In genomic region chr2:97697252-97698235, GRCh38 we compare ENCODE assay signal across 8 cellular contexts. TPM values are rescaled to one million over a fixed set of nuclear protein-coding genes. Genes with fewer than 3 reads are reported as not detected.
DNase-seq lines count a peak whose midpoint lies in the region; ATAC-seq and TF ChIP-seq lines count a peak whose summit lies in the region.

No MANE protein-coding gene starts in this region.

- no peaks in the 10 kb centered on the region for H3K27me3 ChIP-seq in CD8-positive, alpha-beta memory T cell (ENCODE audit: insufficient read depth, low read length, poor library complexity, severe bottlenecking)
- H3K27me3 ChIP-seq in SK-N-SH (ENCODE audit: insufficient read depth) (no peaks in the 10 kb centered on the region), gastroesophageal sphincter (no peaks in the 10 kb centered on the region), thoracic aorta (replicated peaks; ENCODE audit: insufficient read depth) (no peaks in the 10 kb centered on the region)

- ATAC-seq in gastroesophageal sphincter = peak; percentile 86
- ATAC-seq in thoracic aorta (ENCODE audit: insufficient number of reproducible peaks, low FRiP score, low read depth) = no peak

- peak overlapping the region in 1 of 7 donors; percentile 15 for H3K4me3 Mint-ChIP-seq in CD8-positive, alpha-beta memory T cell
- no peak overlapping the region for H3K4me3 Mint-ChIP-seq in osteocyte (ENCODE audit: unreplicated experiment)

- no peak for TF ChIP-seq POLR2A in gastroesophageal sphincter (IDR thresholded peaks at IDR 0.05)

- H3K9ac ChIP-seq in SK-N-SH = no peak overlapping the region

- no peak overlapping the region for H3K4me3 ChIP-seq in CD8-positive, alpha-beta memory T cell (ENCODE audit: low read length)
- peak overlapping the region in 1 of 2 experiments; percentile 33; a peak in 1 of 4 replicates for H3K4me3 ChIP-seq in SK-N-SH (ENCODE audit: low read depth in 2 of 2, low read length in 1 of 2)
- no peak overlapping the region for H3K4me3 ChIP-seq in gastroesophageal sphincter
- H3K4me3 ChIP-seq in thoracic aorta = peak overlapping the region; percentile 41

- H3K79me2 ChIP-seq in SK-N-SH (ENCODE audit: insufficient read depth) = no peaks in the 10 kb centered on the region

- H2AFZ ChIP-seq in SK-N-SH (ENCODE audit: low read depth) = no peak overlapping the region; the same call in 1 of the 2 replicates

- 23% methylated on average over 13 of the region's 14 CpGs for WGBS in SK-N-SH (ENCODE audit: low lambda C conversion rate)
- 24% methylated on average over 13 of the region's 14 CpGs for WGBS in gastroesophageal sphincter (ENCODE audit: low coverage in 1 of 2), 2 donors

- H3K27ac Mint-ChIP-seq in CD8-positive, alpha-beta memory T cell = peak overlapping the region in 4 of 8 donors; percentile 34 to 91 (median 70)
- H3K27ac Mint-ChIP-seq in osteocyte (ENCODE audit: unreplicated experiment) = no peak overlapping the region

- POLR2A ChIA-PET in CD8-positive, alpha-beta memory T cell (lab: Charles Lee) = interaction anchor here (0.8 to 2.4 kb wide), 4 partner anchors 35 to 107 kb away, joined by 3 to 8 read pairs (median 6); partner anchors contain the start of gene COX5B
- POLR2A ChIA-PET in SK-N-SH (lab: Yijun Ruan, JAX) = interaction anchor here (2.8 kb wide), 1 partner anchor 107 kb away, joined by 10 read pairs; no protein-coding TSS in a partner anchor

- H3K27ac ChIP-seq in CD8-positive, alpha-beta memory T cell (ENCODE audit: low read depth, low read length) = no peak overlapping the region
- H3K27ac ChIP-seq in SK-N-SH (ENCODE audit: low read depth in 2 of 2, low read length in 1 of 2) (no peak overlapping the region), gastroesophageal sphincter (no peak overlapping the region), thoracic aorta (no peak overlapping the region)

- DNase-seq in CD8-positive, alpha-beta memory T cell = peak; percentile 78 to 93 (median 86)
- DNase-seq in GOT3 (lab: John Stamatoyannopoulos, UW) (peak; percentile 15), NCI-H128 (lab: John Stamatoyannopoulos, UW; ENCODE audit: unreplicated experiment) (peak; percentile 73), SK-N-SH (peak; percentile 78), osteocyte (ENCODE audit: extremely low spot score, unreplicated experiment) (peak; percentile 95), thoracic aorta (ENCODE audit: low spot score) (peak; percentile 61)
- DNase-seq in activated naive CD4-positive, alpha-beta T cell treated with Interleukin-2 at 50 U/mL for 16 hours = peak; percentile 92

- H3K9me3 ChIP-seq in CD8-positive, alpha-beta memory T cell (ENCODE audit: low read length) = no peaks in the 10 kb centered on the region
- H3K9me3 ChIP-seq in SK-N-SH = no peaks in the 10 kb centered on the region
- H3K9me3 ChIP-seq in gastroesophageal sphincter = no peaks in the 10 kb centered on the region
- H3K9me3 ChIP-seq in thoracic aorta = no peaks in the 10 kb centered on the region

- peak; percentile 99 for TF ChIP-seq RAD21 in SK-N-SH (IDR thresholded peaks at IDR 0.05; ENCODE audit: low read length)

- TF ChIP-seq EP300 in SK-N-SH (IDR thresholded peaks at IDR 0.05; ENCODE audit: borderline replicate concordance in 1 of 2, low read depth in 1 of 2, low read length in 1 of 2) (no peak), gastroesophageal sphincter (IDR thresholded peaks at IDR 0.05) (no peak)

- H3K27me3 Mint-ChIP-seq in CD8-positive, alpha-beta memory T cell = peaks cover 0 to 6% of the 10 kb centered on the region in 2 donors
- H3K27me3 Mint-ChIP-seq in osteocyte (ENCODE audit: unreplicated experiment) = no peaks in the 10 kb centered on the region

- TF ChIP-seq CTCF in SK-N-SH (IDR thresholded peaks at IDR 0.05) (peak; percentile 96), gastroesophageal sphincter (IDR thresholded peaks at IDR 0.05) (peak; percentile 94 to 98 (median 95)), osteocyte (IDR thresholded peaks at IDR 0.05) (peak; percentile 97), thoracic aorta (IDR thresholded peaks at IDR 0.05) (peak; percentile 94)

- no peaks in the 10 kb centered on the region for H3F3A ChIP-seq in SK-N-SH (replicated peaks; ENCODE audit: insufficient read depth)

- H3K4me1 Mint-ChIP-seq in CD8-positive, alpha-beta memory T cell = peaks cover 6 to 11% (median 6%) of the 10 kb centered on the region in 3 donors
- H3K4me1 Mint-ChIP-seq in osteocyte (ENCODE audit: unreplicated experiment) = peaks cover 8% of the 10 kb centered on the region

- no peaks in the 10 kb centered on the region for H3K9me2 ChIP-seq in SK-N-SH

- no peaks in the 10 kb centered on the region for H3K36me3 ChIP-seq in CD8-positive, alpha-beta memory T cell (ENCODE audit: insufficient read depth, low read length)
- H3K36me3 ChIP-seq in SK-N-SH (replicated peaks in 1 of 2; ENCODE audit: control insufficient read depth in 1 of 2, insufficient read depth in 2 of 2, low read length in 1 of 2) = no peaks in the 10 kb centered on the region
- H3K36me3 ChIP-seq in gastroesophageal sphincter = no peaks in the 10 kb centered on the region
- no peaks in the 10 kb centered on the region for H3K36me3 ChIP-seq in thoracic aorta

- CTCF ChIA-PET in CD8-positive, alpha-beta memory T cell (lab: Charles Lee) = interaction anchor here (0.7 to 7.0 kb wide), 19 partner anchors 11 to 1634 kb away, joined by 3 to 100 read pairs (median 11); partner anchors contain the start of genes ACTR1B, ANKRD36B, COX5B and ZAP70
- CTCF ChIA-PET in SK-N-SH (lab: Yijun Ruan, JAX) = interaction anchor here (0.6 to 6.4 kb wide), 29 partner anchors 12 to 906 kb away, joined by 3 to 163 read pairs (median 3); partner anchors contain the start of genes ACTR1B, ANKRD36B, C2orf92 and COX5B

- no peaks in the 10 kb centered on the region for H3K9me3 Mint-ChIP-seq in CD8-positive, alpha-beta memory T cell
- H3K9me3 Mint-ChIP-seq in osteocyte (ENCODE audit: unreplicated experiment) = no peaks in the 10 kb centered on the region

- H3K4me2 ChIP-seq in SK-N-SH = no peak overlapping the region

- no peaks in the 10 kb centered on the region for H3K36me3 Mint-ChIP-seq in CD8-positive, alpha-beta memory T cell
- no peaks in the 10 kb centered on the region for H3K36me3 Mint-ChIP-seq in osteocyte (ENCODE audit: unreplicated experiment)

- H4K20me1 ChIP-seq in SK-N-SH (ENCODE audit: insufficient read depth) = no peaks in the 10 kb centered on the region

- peaks cover 4% of the 10 kb centered on the region for H3K4me1 ChIP-seq in CD8-positive, alpha-beta memory T cell (ENCODE audit: insufficient read depth, low read length)
- no peaks in the 10 kb centered on the region; a peak in 1 of 4 replicates for H3K4me1 ChIP-seq in SK-N-SH (ENCODE audit: control insufficient read depth in 1 of 2, insufficient read depth in 2 of 2, low read depth in 1 of 2, low read length in 1 of 2)
- H3K4me1 ChIP-seq in gastroesophageal sphincter = peaks cover 0 to 4% (median 0%) of the 10 kb centered on the region in 3 donors
- H3K4me1 ChIP-seq in thoracic aorta (ENCODE audit: control insufficient read depth in 1 of 2, low read depth in 2 of 2) = no peaks in the 10 kb centered on the region

TF ChIP-seq in SK-N-SH, 30 proteins besides CTCF, POLR2A, EP300 and RAD21 (continues in another document):
- TF ChIP-seq RXRA (IDR thresholded peaks at IDR 0.05; ENCODE audit: borderline replicate concordance, low read depth) (no peak), MXI1 (IDR thresholded peaks at IDR 0.05; ENCODE audit: low read depth, low read length) (peak; percentile 62; the same call in 1 of the 2 replicates), IRF3 (IDR thresholded peaks at IDR 0.05; ENCODE audit: low read depth, low read length) (no peak), JUND (IDR thresholded peaks at IDR 0.05) (no peak), RCOR1 (IDR thresholded peaks at IDR 0.05; ENCODE audit: low read length) (no peak), SMC3 (IDR thresholded peaks at IDR 0.05; ENCODE audit: low read depth, low read length) (peak; percentile 99), YY1 (IDR thresholded peaks at IDR 0.05; ENCODE audit: low read depth) (peak; percentile 31; the same call in 1 of the 2 replicates)

RNA-seq across cellular contexts. Expression of gene ZAP70, which starts 15.8 kb away (rescaled TPM):
- 100 to 1,000 TPM; 180 to 197 TPM for total RNA-seq in CD8-positive, alpha-beta memory T cell
- polyA plus RNA-seq in CD8-positive, alpha-beta memory T cell = 184 TPM
- polyA plus RNA-seq in SK-N-SH (2012; rRNA removed) = 0.05 and 0.08 TPM in 2 replicates
- 0.03 TPM in 1 of 2 replicates, not detected in the other for polyA plus RNA-seq in SK-N-SH (2012; cell fraction: cytosol; rRNA removed)
- polyA plus RNA-seq in SK-N-SH (2012; cell fraction: nucleus; rRNA removed) = 0.97 and 1.0 TPM in 2 replicates
- total RNA-seq in gastroesophageal sphincter (1 to 10 TPM in 2 of 4 donors, under 1 TPM in 2; 0.46 to 2.2 (median 1.5) TPM), osteocyte (0.44 and 1.1 TPM in 2 replicates), thoracic aorta (1 to 10 TPM; 3.4 to 5.3 TPM)

RNA-seq across cellular contexts. Expression of gene C2orf92, which starts 28.0 kb away (rescaled TPM):
- 1 to 10 TPM; 4.6 to 6.5 TPM for total RNA-seq in CD8-positive, alpha-beta memory T cell
- polyA plus RNA-seq in CD8-positive, alpha-beta memory T cell = not detected
- polyA plus RNA-seq in SK-N-SH (2012; rRNA removed) = 3.1 and 5.6 TPM in 2 replicates
- 0.94 and 1.3 TPM in 2 replicates for polyA plus RNA-seq in SK-N-SH (2012; cell fraction: cytosol; rRNA removed)
- polyA plus RNA-seq in SK-N-SH (2012; cell fraction: nucleus; rRNA removed) = 27.9 and 40.6 TPM in 2 replicates
- total RNA-seq in gastroesophageal sphincter (1 to 10 TPM; 1.5 to 6.7 (median 2.5) TPM), osteocyte (13.7 and 15.0 TPM in 2 replicates), thoracic aorta (10 to 100 TPM; 13.7 to 32.0 TPM)

RNA-seq across cellular contexts. Expression of gene ACTR1B, which starts 33.7 kb away (rescaled TPM):
- 10 to 100 TPM; 76.6 to 80.6 TPM for total RNA-seq in CD8-positive, alpha-beta memory T cell
- 16.5 TPM for polyA plus RNA-seq in CD8-positive, alpha-beta memory T cell
- polyA plus RNA-seq in SK-N-SH (2012; rRNA removed) = 51.5 and 55.1 TPM in 2 replicates
- polyA plus RNA-seq in SK-N-SH (2012; cell fraction: cytosol; rRNA removed) = 21.3 and 36.6 TPM in 2 replicates
- polyA plus RNA-seq in SK-N-SH (2012; cell fraction: nucleus; rRNA removed) = 120 and 133 TPM in 2 replicates
- 10 to 100 TPM; 62.3 to 95.6 (median 88.4) TPM for total RNA-seq in gastroesophageal sphincter
- total RNA-seq in osteocyte = 54.4 and 56.6 TPM in 2 replicates
- total RNA-seq in thoracic aorta = 100 to 1,000 TPM in 1 of 2 donors, 10 to 100 TPM in 1; 80.3 to 128 TPM

RNA-seq across cellular contexts. Expression of gene COX5B, which starts 51.7 kb away (rescaled TPM):
- total RNA-seq in CD8-positive, alpha-beta memory T cell = 100 to 1,000 TPM; 197 to 205 TPM
- 334 TPM for polyA plus RNA-seq in CD8-positive, alpha-beta memory T cell
- polyA plus RNA-seq in SK-N-SH (2012; rRNA removed) = 493 and 702 TPM in 2 replicates
- polyA plus RNA-seq in SK-N-SH (2012; cell fraction: cytosol; rRNA removed) = 540 and 572 TPM in 2 replicates
- polyA plus RNA-seq in SK-N-SH (2012; cell fraction: nucleus; rRNA removed) = 262 and 386 TPM in 2 replicates
- 100 to 1,000 TPM; 319 to 462 (median 396) TPM for total RNA-seq in gastroesophageal sphincter
- 185 and 191 TPM in 2 replicates for total RNA-seq in osteocyte
- total RNA-seq in thoracic aorta = 100 to 1,000 TPM; 102 to 198 TPM

Comparison
In these comparisons a context has a peak if more than half of its experiments do, and no peak if none do; other contexts are left out.
1. DNase-seq: peak in every context shown above with its lines; median percentile 95 in osteocyte; 92 in activated naive CD4-positive, alpha-beta T cell treated with Interleukin-2 at 50 U/mL for 16 hours; 86 in CD8-positive, alpha-beta memory T cell; 78 in SK-N-SH; 73 in NCI-H128; 61 in thoracic aorta; 15 in GOT3.
2. RNA of gene ZAP70, which starts 15.8 kb away (total RNA-seq): 180 to 197 TPM in CD8-positive, alpha-beta memory T cell; 3.4 to 5.3 TPM in thoracic aorta, 0.46 to 2.2 TPM in gastroesophageal sphincter and 0.44 to 1.1 TPM in osteocyte; every median in the first group is over 10 times any median in the second.
3. Peak in every context shown above with its lines, with median percentiles within 50 percentile points of each other: CTCF ChIP-seq.